In genomic region chr1:38341694-38342093, GRCh38 we compare ENCODE assay signal across 31 cellular contexts.
"Had no signal": no experiment of that assay in that cellular context is flagged by ENCODE, and none has a peak within 500 bp of the region (broad histone marks: within the 10 kb centered on the region; RNA-seq: fewer than 3 reads in every experiment).

No MANE protein-coding gene starts in this region.

- H3K36me3 Mint-ChIP-seq: natural killer cell treated with Interleukin-12 subunit alpha and Interleukin-12 subunit beta and Interleukin-15 and Interleukin-18, amount 100 ng/mL, for 72 hours; stimulated activated effector memory CD8-positive, alpha-beta T cell treated with anti-CD3 and anti-CD28 coated beads, Interleukin-12 subunit alpha, Interleukin-12 subunit beta, amount 100 ng/mL, for 72 hours; type B pancreatic cell had no signal

- H3K27me3 ChIP-seq: ovary, right lobe of liver, testis, transverse colon, upper lobe of right lung, uterus had no signal

- H3K4me3 Mint-ChIP-seq: naive thymus-derived CD8-positive, alpha-beta T cell; natural killer cell treated with Interleukin-12 subunit alpha and Interleukin-12 subunit beta and Interleukin-15 and Interleukin-18, amount 100 ng/mL, for 72 hours; nephron progenitor cell; neural crest cell; stimulated activated effector memory CD8-positive, alpha-beta T cell treated with anti-CD3 and anti-CD28 coated beads, Interleukin-12 subunit alpha, Interleukin-12 subunit beta, amount 100 ng/mL, for 72 hours; stimulated activated naive B cell treated with anti-CD40 and anti-IgM and Interleukin-4, amounts not matched to agents 10 μg/mL and 1 μg/mL and 100 μg/mL, for 72 hours; stimulated activated naive CD8-positive, alpha-beta T cell treated with anti-CD3 and anti-CD28 coated beads, Interleukin-15, amount 100 ng/mL, for 72 hours; type B pancreatic cell had no signal

- H3K9ac ChIP-seq: parathyroid adenoma had no signal

- H2AFZ ChIP-seq: parathyroid adenoma had no signal

- H3K9me3 ChIP-seq: neutrophil, ovary, psoas muscle, right lobe of liver, testis, transverse colon, upper lobe of right lung, uterus had no signal

- H3K4me1 Mint-ChIP-seq: naive thymus-derived CD8-positive, alpha-beta T cell; nephron progenitor cell; stimulated activated effector memory CD8-positive, alpha-beta T cell treated with anti-CD3 and anti-CD28 coated beads, Interleukin-12 subunit alpha, Interleukin-12 subunit beta, amount 100 ng/mL, for 72 hours; stimulated activated naive CD8-positive, alpha-beta T cell treated with anti-CD3 and anti-CD28 coated beads, Interleukin-15, amount 100 ng/mL, for 72 hours had no signal

- H3K4me1 ChIP-seq: parathyroid adenoma, psoas muscle, right lobe of liver, sigmoid colon, suprapubic skin, testis, tibial artery, transverse colon, upper lobe of right lung, uterus had no signal

- H3K36me3 ChIP-seq: neutrophil, ovary, right lobe of liver, sigmoid colon, suprapubic skin, tibial artery, transverse colon, upper lobe of right lung, uterus had no signal

- H3K27ac ChIP-seq: neutrophil, ovary, parathyroid adenoma, psoas muscle, right lobe of liver, sigmoid colon, suprapubic skin, testis, tibial artery, transverse colon, upper lobe of right lung, uterus had no signal

- H3K27ac Mint-ChIP-seq: naive thymus-derived CD8-positive, alpha-beta T cell; natural killer cell treated with Interleukin-12 subunit alpha and Interleukin-12 subunit beta and Interleukin-15 and Interleukin-18, amount 100 ng/mL, for 72 hours; nephron progenitor cell; progenitor cell of endocrine pancreas; stimulated activated effector memory CD8-positive, alpha-beta T cell treated with anti-CD3 and anti-CD28 coated beads, Interleukin-12 subunit alpha, Interleukin-12 subunit beta, amount 100 ng/mL, for 72 hours; stimulated activated naive B cell treated with anti-CD40 and anti-IgM and Interleukin-4, amounts not matched to agents 10 μg/mL and 1 μg/mL and 100 μg/mL, for 72 hours; type B pancreatic cell had no signal

- H3K9me3 Mint-ChIP-seq: natural killer cell treated with Interleukin-12 subunit alpha and Interleukin-12 subunit beta and Interleukin-15 and Interleukin-18, amount 100 ng/mL, for 72 hours; stimulated activated effector memory CD8-positive, alpha-beta T cell treated with anti-CD3 and anti-CD28 coated beads, Interleukin-12 subunit alpha, Interleukin-12 subunit beta, amount 100 ng/mL, for 72 hours; type B pancreatic cell had no signal

- ATAC-seq: naive thymus-derived CD8-positive, alpha-beta T cell; natural killer cell treated with Interleukin-12 subunit alpha and Interleukin-12 subunit beta and Interleukin-15 and Interleukin-18, amount 100 ng/mL, for 72 hours; psoas muscle; right cardiac atrium; right lobe of liver; stimulated activated effector memory CD8-positive, alpha-beta T cell treated with anti-CD3 and anti-CD28 coated beads, Interleukin-12 subunit alpha, Interleukin-12 subunit beta, amount 100 ng/mL, for 72 hours; stimulated activated naive B cell treated with anti-CD40 and anti-IgM and Interleukin-4, amounts not matched to agents 10 μg/mL and 1 μg/mL and 100 μg/mL, for 72 hours; stimulated activated naive CD8-positive, alpha-beta T cell treated with anti-CD3 and anti-CD28 coated beads, Interleukin-15, amount 100 ng/mL, for 72 hours; upper lobe of right lung had no signal

- FAIRE-seq: small intestine had no signal

- H3K4me3 ChIP-seq: ovary, psoas muscle, right lobe of liver, sigmoid colon, suprapubic skin, testis, tibial artery, transverse colon, upper lobe of right lung, uterus had no signal

- H3K79me2 ChIP-seq: parathyroid adenoma had no signal

- DNase-seq: naive thymus-derived CD8-positive, alpha-beta T cell; nephron progenitor cell; nucleus accumbens; ovary; posterior cingulate gyrus; psoas muscle; right cardiac atrium; right lobe of liver; sigmoid colon; small intestine; stimulated activated CD4-positive, alpha-beta T cell treated with anti-CD3 and anti-CD28 coated beads, Interleukin-15, amount 100 ng/mL, for 24 hours; stimulated activated CD4-positive, alpha-beta T cell treated with anti-CD3 and anti-CD28 coated beads, Interleukin-2, amount 100 ng/mL, for 24 hours; stimulated activated CD4-positive, alpha-beta T cell treated with anti-CD3 and anti-CD28 coated beads, Interleukin-2, amount 100 ng/mL, for 48 hours; stimulated activated CD4-positive, alpha-beta T cell treated with anti-CD3 and anti-CD28 coated beads, Interleukin-4, amount 100 ng/mL, for 24 hours; stimulated activated naive B cell treated with anti-CD40 and anti-IgM and Interleukin-4, amounts not matched to agents 10 μg/mL and 1 μg/mL and 100 μg/mL, for 72 hours; stimulated activated naive CD4-positive, alpha-beta T cell treated with Interleukin-2 at 50 U/mL for 16 hours; stimulated activated naive CD8-positive, alpha-beta T cell treated with anti-CD3 and anti-CD28 coated beads, Interleukin-15, amount 100 ng/mL, for 72 hours; substantia nigra; testis; tibial artery; transverse colon; upper lobe of right lung; uterus had no signal
